Comparison of ENCODE assay signal across 7 cellular contexts in the genomic region with DNA sequence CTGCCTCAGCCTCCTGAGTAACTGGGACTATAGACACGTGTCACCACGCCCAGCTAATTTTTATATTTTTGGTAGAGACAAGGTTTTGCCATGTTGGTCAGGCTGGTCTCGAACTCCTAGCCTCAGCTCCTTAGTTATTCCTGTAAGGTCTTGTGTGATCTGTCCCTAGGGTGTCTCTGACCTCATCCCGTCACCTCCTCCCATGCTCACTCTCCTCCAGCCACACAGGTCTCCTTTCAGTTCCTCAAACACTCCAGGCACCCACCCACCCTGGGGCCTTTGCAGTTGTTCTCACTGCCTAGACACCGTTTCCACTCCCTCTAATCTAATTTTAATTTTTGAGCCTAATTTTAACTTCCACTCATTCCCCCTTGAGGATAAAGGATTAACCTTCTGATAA. TPM values are rescaled to one million over a fixed set of nuclear protein-coding genes. Genes with fewer than 3 reads are reported as not detected.
A peak's percentile ranks its signal among the peaks of the same experiment; 100 is the strongest.
DNase-seq lines count a peak whose midpoint lies in the region; ATAC-seq and TF ChIP-seq lines count a peak whose summit lies in the region.
"Not testable (repeated sequence)": the region's sequence is repeated elsewhere in the genome, so short reads cannot be mapped to it uniquely, and the experiment has no call there.

No MANE protein-coding gene starts in this region.

- intact Hi-C loops in OCI-LY7 (cut with micrococcal nuclease; ENCODE audit: unreplicated experiment), result not testable (repeated sequence)

- not testable (repeated sequence) for H3K4me3 ChIP-seq in GM12865 (ENCODE audit: low read depth, low read length); OCI-LY7 (ENCODE audit: low read depth, low read length, poor library complexity, severe bottlenecking)

- H3K27ac ChIP-seq in OCI-LY7 (ENCODE audit: low read depth, low read length, poor library complexity, severe bottlenecking), result not testable (repeated sequence)

- DNase-seq in GM12865 (ENCODE audit: low read depth), result peak; percentile 13
- peak; percentile 30 for DNase-seq in GM20000 (ENCODE audit: low spot score)
- DNase-seq in NOMO-1 (lab: John Stamatoyannopoulos, UW; ENCODE audit: unreplicated experiment in 2 of 2), result peak; percentile 41 to 65
- DNase-seq in OCI-LY7 (ENCODE audit: low spot score), result peak; percentile 6
- DNase-seq in SKM-1 treated with dmso at 0.1 percent for 144 hours (lab: John Stamatoyannopoulos, UW; ENCODE audit: unreplicated experiment), result peak; percentile 4
- DNase-seq in memory B cell (ENCODE audit: low spot score in 2 of 2), result not testable (repeated sequence)

- not testable (repeated sequence) for H2AFZ ChIP-seq in OCI-LY7 (ENCODE audit: low read length)

- not testable (repeated sequence) for H3K9me3 Mint-ChIP-seq in memory B cell

- H3K36me3 Mint-ChIP-seq in memory B cell, result not testable (repeated sequence)

- not testable (repeated sequence) for H3K4me1 Mint-ChIP-seq in memory B cell

- ATAC-seq in HG03108 (IDR thresholded peaks at IDR 0.05; ENCODE audit: unreplicated experiment), result peak; percentile 58
- peak; percentile 91 for ATAC-seq in memory B cell (ENCODE audit: low read depth)

- H3K4me3 Mint-ChIP-seq in memory B cell, result not testable (repeated sequence)

- not testable (repeated sequence) for BruUV-seq in OCI-LY7 (replicated peaks; lab: Mats Ljungman, UMichigan)

- POLR2A ChIA-PET in OCI-LY7 (lab: Charles Lee), result not testable (repeated sequence)

- not testable (repeated sequence) for TF ChIP-seq CTCF in GM12865 (IDR thresholded peaks at IDR 0.05; ENCODE audit: insufficient read depth, low read depth, low read length, missing control alignments); GM20000 (IDR thresholded peaks at IDR 0.05; ENCODE audit: extremely low read depth, missing control alignments); OCI-LY7 (conservative IDR thresholded peaks at IDR 0.05; ENCODE audit: low read length)

- H3K36me3 ChIP-seq in OCI-LY7 (ENCODE audit: insufficient read depth, low read length), result not testable (repeated sequence)

- H3K4me2 ChIP-seq in OCI-LY7 (ENCODE audit: low read length), result not testable (repeated sequence)

- H3K9me3 ChIP-seq in OCI-LY7 (ENCODE audit: low read length), result not testable (repeated sequence)

- not testable (repeated sequence) for H3K79me2 ChIP-seq in OCI-LY7 (ENCODE audit: insufficient read depth, low read depth, low read length)

- H3K9me2 ChIP-seq in OCI-LY7 (ENCODE audit: insufficient read depth, low read length), result not testable (repeated sequence)

- CTCF ChIA-PET in OCI-LY7 (lab: Charles Lee; ENCODE audit: unreplicated experiment), result not testable (repeated sequence)

- not testable (repeated sequence) for H3K27ac Mint-ChIP-seq in memory B cell

- not testable (repeated sequence) for H3K4me1 ChIP-seq in OCI-LY7 (ENCODE audit: insufficient read depth, low read length, poor library complexity, severe bottlenecking)

- not testable (repeated sequence) for H4K20me1 ChIP-seq in OCI-LY7 (ENCODE audit: insufficient read depth, low read length)

- not testable (repeated sequence) for H3K27me3 Mint-ChIP-seq in memory B cell

RNA-seq across cellular contexts. Expression of gene NOMO2, which starts 31.1 kb away (rescaled TPM):
- total RNA-seq in OCI-LY7 (2014; rRNA removed; shearing (Covaris generic)), result 60.8 and 65.0 TPM in 2 replicates
- 74.0 and 80.2 TPM in 2 replicates for total RNA-seq in OCI-LY7 (2022)
